7 cellular contexts compared by ENCODE assay signal in genomic region chr2:156892449-156893335, GRCh38.
DNase-seq lines count a peak whose midpoint lies in the region; TF ChIP-seq lines count a peak whose summit lies in the region.

No MANE protein-coding gene starts in this region.

- H2AFZ ChIP-seq in osteoblast (ENCODE audit: low read length): peak overlapping the region; percentile 94

- H4K20me1 ChIP-seq in osteoblast (ENCODE audit: insufficient read depth, low read length): no peaks in the 10 kb centered on the region

- H3K4me2 ChIP-seq in osteoblast (ENCODE audit: insufficient read depth, low read length): peak overlapping the region; percentile 95

- peaks cover 3% of the 10 kb centered on the region for H3K27me3 ChIP-seq in H7 (ENCODE audit: control insufficient read depth, insufficient read depth, low read length)
- H3K27me3 ChIP-seq in osteoblast (ENCODE audit: insufficient read depth, low read length): no peaks in the 10 kb centered on the region

- DNase-seq in GM03348 (ENCODE audit: low spot score): peak; percentile 4
- DNase-seq in H7: no peak
- DNase-seq in MV-4-11 (lab: John Stamatoyannopoulos, UW): peak; percentile 28
- peak; percentile 69 for DNase-seq in SW480 (ENCODE audit: low spot score)
- DNase-seq in fibroblast of the conjunctiva (ENCODE audit: low read depth): peak; percentile 30
- no peak for DNase-seq in osteoblast (ENCODE audit: insufficient read length, low spot score, missing footprints)
- DNase-seq in activated effector memory CD4-positive, alpha-beta T cell treated with anti-CD3 and anti-CD28 coated beads, Interleukin-2, amount 50 U/mL, for 16 hours: no peak

- H3K36me3 ChIP-seq in H7 (replicated peaks; ENCODE audit: control insufficient read depth, insufficient read depth, low read length) (no peaks in the 10 kb centered on the region), osteoblast (ENCODE audit: insufficient read depth, low read length) (no peaks in the 10 kb centered on the region)

- peak overlapping the region; percentile 31 for H3K27ac ChIP-seq in osteoblast (ENCODE audit: low read depth, low read length)

- H3K4me1 ChIP-seq in osteoblast (ENCODE audit: insufficient read depth, low read length): no peaks in the 10 kb centered on the region

- no peaks in the 10 kb centered on the region for H3K9me3 ChIP-seq in osteoblast (ENCODE audit: low read depth, low read length)

- no peaks in the 10 kb centered on the region for H3K79me2 ChIP-seq in osteoblast (ENCODE audit: insufficient read depth, low read length)

- peak overlapping the region; percentile 10; the same call in 1 of the 2 replicates for H3K4me3 ChIP-seq in H7 (ENCODE audit: insufficient read depth, low read depth, low read length)
- H3K4me3 ChIP-seq in osteoblast (ENCODE audit: insufficient read depth, low read length): peak overlapping the region; percentile 69

- peak; percentile 52 for TF ChIP-seq CTCF in osteoblast (IDR thresholded peaks at IDR 0.05; ENCODE audit: extremely low read depth, low read depth, low read length)

Comparison
In these comparisons a context has a peak if more than half of its experiments do, and no peak if none do; other contexts are left out.
1. DNase-seq: peak in GM03348 (single experiment), MV-4-11 (single experiment), SW480 (single experiment) and fibroblast of the conjunctiva (single experiment); none in H7 (single experiment), osteoblast (single experiment) and activated effector memory CD4-positive, alpha-beta T cell treated with anti-CD3 and anti-CD28 coated beads, Interleukin-2, amount 50 U/mL, for 16 hours (single experiment).